30 cellular contexts compared by ENCODE assay signal in the genomic region with DNA sequence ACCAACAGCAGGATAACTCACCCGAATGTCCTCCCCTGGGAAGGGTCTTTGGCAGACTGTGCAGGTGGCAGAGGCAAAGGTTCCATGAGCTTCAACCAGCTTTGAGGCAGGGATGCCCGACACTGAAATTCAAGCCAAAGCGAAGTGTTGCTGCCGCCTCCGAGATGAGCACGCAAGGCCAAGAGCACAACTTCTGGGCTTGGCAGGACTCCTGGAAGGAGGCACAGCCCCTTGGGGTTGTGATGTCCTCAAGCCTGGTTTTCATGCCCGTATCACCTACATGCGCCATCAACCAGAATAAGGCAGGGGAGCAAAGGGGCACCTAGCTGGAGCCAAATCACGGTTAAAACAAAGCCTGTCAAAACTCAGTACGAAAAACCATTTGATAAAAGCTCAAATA. TPM values are rescaled to one million over a fixed set of nuclear protein-coding genes. Genes with fewer than 3 reads are reported as not detected.
"Had no signal": no experiment of that assay in that cellular context is flagged by ENCODE, and none has a peak within 500 bp of the region (broad histone marks: within the 10 kb centered on the region; RNA-seq: fewer than 3 reads in every experiment).

No MANE protein-coding gene starts in this region.

- H3K4me3 Mint-ChIP-seq: natural killer cell; neural progenitor cell; stimulated activated memory B cell treated with anti-CD40 and anti-IgM and Interleukin-4, amounts not matched to agents 10 μg/mL and 1 μg/mL and 100 μg/mL, for 72 hours had no signal

- FAIRE-seq: endothelial cell of umbilical vein, urothelium cell line had no signal

- H3K27ac Mint-ChIP-seq: natural killer cell; neural progenitor cell; stimulated activated memory B cell treated with anti-CD40 and anti-IgM and Interleukin-4, amounts not matched to agents 10 μg/mL and 1 μg/mL and 100 μg/mL, for 72 hours had no signal

- H3K36me3 Mint-ChIP-seq: natural killer cell had no signal

- H3K9me3 Mint-ChIP-seq: natural killer cell; neural progenitor cell; stimulated activated memory B cell treated with anti-CD40 and anti-IgM and Interleukin-4, amounts not matched to agents 10 μg/mL and 1 μg/mL and 100 μg/mL, for 72 hours had no signal

- DNase-seq: dermis blood vessel endothelial cell; effector memory CD4-positive, alpha-beta T cell; foreskin keratinocyte; heart left ventricle; kidney glomerular epithelial cell; left ventricle myocardium superior; lower lobe of right lung; natural killer cell; nucleus accumbens; posterior cingulate gyrus; psoas muscle; right cardiac atrium; spleen; stimulated activated CD4-positive, alpha-beta T cell treated with anti-CD3 and anti-CD28 coated beads, Interleukin-4, amount 100 ng/mL, for 4 hours; stimulated activated naive CD8-positive, alpha-beta T cell treated with anti-CD3 and anti-CD28 coated beads, Interleukin-15, Interleukin-2, amounts not matched to agents 100 U/mL and 50 U/mL, for 24 hours; upper lobe of left lung had no signal

- H3K27me3 Mint-ChIP-seq: stimulated activated memory B cell treated with anti-CD40 and anti-IgM and Interleukin-4, amounts not matched to agents 10 μg/mL and 1 μg/mL and 100 μg/mL, for 72 hours had no signal

RNA-seq across cellular contexts. Expression of gene SCGB1C1, which starts 37.6 kb away (rescaled TPM):
- total RNA-seq: dermis blood vessel endothelial cell, endothelial cell of umbilical vein, epithelial cell of proximal tubule, esophagus muscularis mucosa, fibroblast of lung, foreskin keratinocyte, gastroesophageal sphincter, heart left ventricle, hepatocyte, left colon, left ventricle myocardium superior, lower lobe of right lung, mononuclear cell, osteocyte, psoas muscle, right cardiac atrium, spleen, thoracic aorta, tibial nerve, upper lobe of left lung had no signal
